In genomic region chr2:230416061-230416721, GRCh38 we compare ENCODE assay signal across 7 cellular contexts. TPM values are rescaled to one million over a fixed set of nuclear protein-coding genes. Genes with fewer than 3 reads are reported as not detected.
DNase-seq lines count a peak whose midpoint lies in the region; ATAC-seq and TF ChIP-seq lines count a peak whose summit lies in the region.

Gene SP100 (plus strand): TSS chr2:230416201. CDS start chr2:230416297, 96 bp downstream.

- POLR2A ChIA-PET in Panc1 (lab: Charles Lee), result no interaction called here

- TF ChIP-seq CTCF in Panc1 (IDR thresholded peaks at IDR 0.05) (no peak), psoas muscle (IDR thresholded peaks at IDR 0.05) (no peak)

- H3K9me3 ChIP-seq in Panc1 (ENCODE audit: control insufficient read depth, insufficient read depth, low read depth, low read length), result no peaks in the 10 kb centered on the region
- no peaks in the 10 kb centered on the region for H3K9me3 ChIP-seq in psoas muscle

- H3K4me1 Mint-ChIP-seq in activated T-cell treated with anti-CD3 and anti-CD28 coated beads, Interleukin-2, amount 50 U/mL, for 72 hours (ENCODE audit: low read depth), result peaks cover 85% of the 10 kb centered on the region

- peaks cover 16 to 26% of the 10 kb centered on the region in 2 donors for H3K36me3 Mint-ChIP-seq in activated T-cell treated with anti-CD3 and anti-CD28 coated beads, Interleukin-2, amount 50 U/mL, for 72 hours (ENCODE audit: insufficient read depth in 2 of 2)

- CTCF ChIA-PET in Panc1 (lab: Charles Lee), result no interaction called here

- H3K4me3 ChIP-seq in Panc1 (ENCODE audit: low read depth in 2 of 2, low read length in 2 of 2) (peak within 1 kb of the TSS; percentile 53 to 70), psoas muscle (peak within 1 kb of the TSS; percentile 76), urinary bladder (ENCODE audit: low read depth, low read length) (peak within 1 kb of the TSS; percentile 52)

- ATAC-seq in GM18520 (IDR thresholded peaks at IDR 0.05; ENCODE audit: unreplicated experiment) (peak; percentile 71), HG02981 (IDR thresholded peaks at IDR 0.05; ENCODE audit: unreplicated experiment) (peak; percentile 80), Panc1 (peak; percentile 83), psoas muscle (peak; percentile 74 to 82 (median 77))
- ATAC-seq in activated T-cell treated with anti-CD3 and anti-CD28 coated beads, Interleukin-2, amount 50 U/mL, for 72 hours (replicated peaks in 1 of 2), result peak; percentile 85

- H3K4me3 Mint-ChIP-seq in activated T-cell treated with anti-CD3 and anti-CD28 coated beads, Interleukin-2, amount 50 U/mL, for 72 hours, result peak within 1 kb of the TSS; percentile 88 to 95

- in situ Hi-C loops in Panc1 (cut with HindIII; ENCODE audit: low pct_unique_long_range_greater_than_20kb, low sequenced_read_pairs), result no loop called here

- 5 to 14% (median 9%) methylated on average over 12 of the region's 12 CpGs for WGBS in psoas muscle, 3 donors
- 9% methylated on average over 12 of the region's 12 CpGs for WGBS in urinary bladder

- TSS peak; percentile 65 for BruUV-seq in Panc1 (replicated peaks; lab: Mats Ljungman, UMichigan)

- no peaks in the 10 kb centered on the region for H3K27me3 Mint-ChIP-seq in activated T-cell treated with anti-CD3 and anti-CD28 coated beads, Interleukin-2, amount 50 U/mL, for 72 hours (ENCODE audit: low read depth)

- peak within 1 kb of the TSS; percentile 99 for H3K27ac Mint-ChIP-seq in activated T-cell treated with anti-CD3 and anti-CD28 coated beads, Interleukin-2, amount 50 U/mL, for 72 hours

- H3K4me1 ChIP-seq in Panc1 (ENCODE audit: control insufficient read depth, insufficient read depth, low read length) (peaks cover 28% of the 10 kb centered on the region), psoas muscle (peaks cover 10% of the 10 kb centered on the region), urinary bladder (ENCODE audit: insufficient read depth) (no peaks in the 10 kb centered on the region)

- intact Hi-C loops in Panc1 (cut with micrococcal nuclease; ENCODE audit: unreplicated experiment) (no loop called here), psoas muscle (cut with DNase I) (no loop called here)

- DNase-seq in Panc1 (ENCODE audit: low read depth, low spot score), result peak; percentile 33
- DNase-seq in activated T-cell treated with anti-CD3 and anti-CD28 coated beads, Interleukin-2, amount 50 U/mL, for 72 hours, result peak; percentile 82 to 87
- peak; percentile 69 for DNase-seq in fibroblast of the conjunctiva (ENCODE audit: low read depth)
- DNase-seq in psoas muscle, result peak; percentile 70 to 81

- H3K9me3 Mint-ChIP-seq in activated T-cell treated with anti-CD3 and anti-CD28 coated beads, Interleukin-2, amount 50 U/mL, for 72 hours, result no peaks in the 10 kb centered on the region

- H3K27ac ChIP-seq in Panc1 (ENCODE audit: low read length), result peak within 1 kb of the TSS; percentile 95
- H3K27ac ChIP-seq in psoas muscle, result peak within 1 kb of the TSS; percentile 86
- H3K27ac ChIP-seq in urinary bladder (ENCODE audit: low read depth), result peak within 1 kb of the TSS; percentile 97

- H3K27me3 ChIP-seq in Panc1 (ENCODE audit: control insufficient read depth, insufficient read depth, low read length) (no peaks in the 10 kb centered on the region), psoas muscle (ENCODE audit: insufficient read depth in 3 of 3, low read length in 2 of 3) (no peaks in the 10 kb centered on the region)

- H3K36me3 ChIP-seq in Panc1 (ENCODE audit: control insufficient read depth, insufficient read depth, low read length), result no peaks in the 10 kb centered on the region
- no peaks in the 10 kb centered on the region for H3K36me3 ChIP-seq in psoas muscle (ENCODE audit: insufficient read depth in 1 of 2, low read depth in 1 of 2)
- H3K36me3 ChIP-seq in urinary bladder (ENCODE audit: insufficient read depth), result no peaks in the 10 kb centered on the region

RNA-seq across cellular contexts. Expression of gene SP100, which starts in this region (rescaled TPM):
- 27.2 TPM for total RNA-seq in Panc1 (2021; ENCODE audit: unreplicated experiment)
- 18.1 TPM for polyA plus RNA-seq in Panc1 (2012; ENCODE audit: insufficient read length)
- total RNA-seq in activated T-cell treated with anti-CD3 and anti-CD28 coated beads, Interleukin-2, amount 50 U/mL, for 72 hours, result 100 to 1,000 TPM; 156 to 217 TPM
- total RNA-seq in psoas muscle, result 10 to 100 TPM; 13.5 to 28.0 (median 20.3) TPM
- polyA plus RNA-seq in psoas muscle, result 10 to 100 TPM in 1 of 3 donors, 1 to 10 TPM in 2; 6.5 to 10.4 (median 9.3) TPM
- total RNA-seq in urinary bladder, result 82.3 TPM
- 51.9 TPM for polyA plus RNA-seq in urinary bladder

Comparison
In these comparisons a context has a peak if more than half of its experiments do, and no peak if none do; other contexts are left out.
1. Peak in every context shown above with its lines: DNase-seq, ATAC-seq, H3K4me3 ChIP-seq and H3K27ac ChIP-seq.
2. DNase-seq: peak in every context shown above with its lines; median percentile 84 in activated T-cell treated with anti-CD3 and anti-CD28 coated beads, Interleukin-2, amount 50 U/mL, for 72 hours; 76 in psoas muscle; 69 in fibroblast of the conjunctiva; 33 in Panc1.